17 cellular contexts compared by ENCODE assay signal in the genomic region with DNA sequence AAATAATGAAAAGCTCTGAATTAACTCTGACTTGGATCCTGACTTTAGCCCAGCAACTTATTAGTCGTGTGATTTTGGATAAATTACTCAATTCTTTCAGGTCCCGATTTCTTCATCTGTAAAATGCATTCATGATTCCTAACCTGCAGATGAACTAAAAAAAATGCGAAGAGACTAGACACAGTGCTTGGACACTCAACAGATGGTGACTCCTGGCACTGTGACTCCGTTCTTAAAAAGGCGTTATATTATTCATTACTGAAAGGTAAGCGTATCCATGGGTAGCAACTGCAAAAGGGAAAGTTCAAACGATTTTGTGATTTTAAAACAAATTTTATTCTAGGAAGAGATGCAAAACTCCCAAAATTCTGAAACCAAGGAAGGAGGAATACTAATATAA.
DNase-seq lines count a peak whose midpoint lies in the region; ATAC-seq lines count a peak whose summit lies in the region.
"Had no signal": no experiment of that assay in that cellular context is flagged by ENCODE, and none has a peak within 500 bp of the region (broad histone marks: within the 10 kb centered on the region; RNA-seq: fewer than 3 reads in every experiment).

No MANE protein-coding gene starts in this region.

- H3K9me3 ChIP-seq in HAP-1 = no peaks in the 10 kb centered on the region
- H3K9me3 ChIP-seq: A549; BLaER1 treated with 17β-estradiol and CSF1 and Interleukin-3, amounts not matched to agents 10 nM and 100 nM; Caco-2 had no signal

- no peaks in the 10 kb centered on the region for H3K27me3 ChIP-seq in HAP-1 (ENCODE audit: low read depth)
- H3K27me3 ChIP-seq: BLaER1 treated with 17β-estradiol and CSF1 and Interleukin-3, amounts not matched to agents 10 nM and 100 nM had no signal

- H3K4me1 ChIP-seq in HAP-1 = no peaks in the 10 kb centered on the region
- H3K4me1 ChIP-seq: Caco-2 had no signal

- ATAC-seq in HG02798 (IDR thresholded peaks at IDR 0.05; ENCODE audit: poor library complexity, unreplicated experiment) (no peak), esophagus mucosa (no peak)
- ATAC-seq: A549; CD8-positive, alpha-beta T cell; GM12878 had no signal

- DNase-seq in DMS 273 (lab: John Stamatoyannopoulos, UW; ENCODE audit: unreplicated experiment) (peak; percentile 2), DMS 273 treated with DMSO at 0.1 percent for 48 hours (lab: John Stamatoyannopoulos, UW) (no peak), NCI-H2171 treated with DMSO at 0.1 percent for 48 hours (lab: John Stamatoyannopoulos, UW) (peak; percentile 25), cerebellum (ENCODE audit: low spot score) (peak; percentile 34), HAP-1 (ENCODE audit: low spot score in 2 of 2) (no peak)
- DNase-seq: AML-193; Caco-2; Calu3; CD4-positive, alpha-beta T cell; CD8-positive, alpha-beta T cell; DMS79 treated with DMSO at 0.1 percent for 48 hours; GDM1 had no signal

- H3K4me3 ChIP-seq in HAP-1 = no peak overlapping the region
- H3K4me3 ChIP-seq: A549; BLaER1 treated with 17β-estradiol and CSF1 and Interleukin-3, amounts not matched to agents 10 nM and 100 nM; GM12878 had no signal

- no peaks in the 10 kb centered on the region for H3K36me3 ChIP-seq in HAP-1 (replicated peaks)

- in situ Hi-C loops in HAP-1 (cut with MboI; ENCODE audit: low sequenced_read_pairs) = no loop called here

Comparison
In these comparisons a context has a peak if more than half of its experiments do, and no peak if none do; other contexts are left out.
1. DNase-seq: peak in DMS 273 (single experiment), NCI-H2171 treated with DMSO at 0.1 percent for 48 hours (single experiment) and cerebellum (single experiment); none in DMS 273 treated with DMSO at 0.1 percent for 48 hours (single experiment) and HAP-1 (0 of 2).